20 cellular contexts compared by ENCODE assay signal in the genomic region with DNA sequence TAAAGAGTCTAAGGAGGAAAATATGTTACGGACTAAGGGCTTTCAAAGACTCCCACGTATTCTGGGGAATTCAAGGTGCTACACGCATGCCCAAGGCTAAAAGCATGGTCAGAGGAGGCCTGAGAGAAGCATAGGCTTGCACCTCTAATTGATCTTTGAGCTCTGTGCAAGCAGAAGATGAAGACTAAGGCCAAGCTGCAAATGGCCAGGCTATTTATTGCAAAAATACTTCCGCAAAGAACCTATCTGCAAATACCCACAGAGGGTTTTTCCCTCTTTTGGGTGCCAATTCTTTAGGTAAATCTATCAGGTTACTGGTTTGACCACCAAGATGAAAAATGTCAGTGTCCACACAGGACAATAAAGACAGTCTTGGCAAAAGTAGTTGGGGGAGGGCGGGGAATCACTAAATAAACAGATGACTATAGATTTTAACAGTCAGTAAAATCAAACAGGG.
DNase-seq lines count a peak whose midpoint lies in the region; ATAC-seq and TF ChIP-seq lines count a peak whose summit lies in the region.
"Had no signal": no experiment of that assay in that cellular context is flagged by ENCODE, and none has a peak within 500 bp of the region (broad histone marks: within the 10 kb centered on the region; RNA-seq: fewer than 3 reads in every experiment).

No MANE protein-coding gene starts in this region.

- peaks cover 91% of the 10 kb centered on the region for H3K79me2 ChIP-seq in smooth muscle cell (ENCODE audit: low read depth)

- WGBS in smooth muscle cell (ENCODE audit: low lambda C conversion rate) = 85% methylated on average over 5 of the region's 5 CpGs
- WGBS in spleen, 5 donors = 85 to 95% (median 92%) methylated on average over 5 of the region's 5 CpGs

- TF ChIP-seq POLR2A in spleen (IDR thresholded peaks at IDR 0.05) = no peak

- H3K27me3 ChIP-seq in smooth muscle cell (ENCODE audit: low read depth) = no peaks in the 10 kb centered on the region
- H3K27me3 ChIP-seq in spleen (replicated peaks in 1 of 7) = no peaks in the 10 kb centered on the region
- H3K27me3 ChIP-seq: tibial nerve had no signal

- intact Hi-C loops in spleen (cut with DNase I; ENCODE audit: low total_unique reads) = no loop called here

- H3K4me2 ChIP-seq in smooth muscle cell = peak overlapping the region; percentile 18
- H3K4me2 ChIP-seq: PC-9 had no signal

- H4K20me1 ChIP-seq in smooth muscle cell (ENCODE audit: low read depth) = peaks cover 75% of the 10 kb centered on the region

- H3K4me1 ChIP-seq in smooth muscle cell (ENCODE audit: low read depth) (no peaks in the 10 kb centered on the region), spleen (peaks cover 0 to 14% (median 2%) of the 10 kb centered on the region in 6 donors)

- H3K9me3 ChIP-seq in smooth muscle cell (replicated peaks; ENCODE audit: low read depth) (no peaks in the 10 kb centered on the region), spleen (peaks cover 0 to 8% (median 3%) of the 10 kb centered on the region in 8 donors)
- H3K9me3 ChIP-seq: tibial nerve had no signal

- DNase-seq in NCI-H748 (lab: John Stamatoyannopoulos, UW; ENCODE audit: unreplicated experiment) (peak; percentile 9), NCI-H748 treated with DMSO at 0.1 percent for 48 hours (lab: John Stamatoyannopoulos, UW) (no peak), NCI-H2196 (lab: John Stamatoyannopoulos, UW; ENCODE audit: unreplicated experiment) (peak; percentile 76), fibroblast of pulmonary artery (ENCODE audit: low read depth) (peak; percentile 17), smooth muscle cell (lab: John Stamatoyannopoulos, UW; ENCODE audit: unreplicated experiment) (no peak), ureter (ENCODE audit: low spot score) (no peak), spleen (no peak)
- DNase-seq: activated gamma-delta T cell treated with Interleukin-2 at 50 U/mL for 16 hours; anterior cingulate cortex; CD4-positive, alpha-beta memory T cell; erythroblast; head of caudate nucleus; KG1; NCI-H1417 treated with DMSO at 0.1 percent for 48 hours; NCI-H446 treated with DMSO at 0.1 percent for 48 hours; occipital lobe had no signal

- no peak for TF ChIP-seq CTCF in fibroblast of pulmonary artery (IDR thresholded peaks at IDR 0.05; ENCODE audit: low read length, missing control alignments)
- no peak for TF ChIP-seq CTCF in smooth muscle cell (IDR thresholded peaks at IDR 0.05; ENCODE audit: borderline replicate concordance, insufficient read depth, poor library complexity, severe bottlenecking)
- no peak for TF ChIP-seq CTCF in spleen (IDR thresholded peaks at IDR 0.05 in 8 of 11, conservative IDR thresholded peaks at IDR 0.05 in 3 of 11)

- H3K36me3 ChIP-seq in smooth muscle cell (ENCODE audit: low read depth) (peaks cover 3% of the 10 kb centered on the region), spleen (peaks cover 0 to 31% (median 0%) of the 10 kb centered on the region in 6 donors)

- no peak overlapping the region for H3K27ac ChIP-seq in smooth muscle cell (ENCODE audit: low read depth)
- H3K27ac ChIP-seq in spleen = no peak overlapping the region
- H3K27ac ChIP-seq: tibial nerve had no signal

- H3K4me3 ChIP-seq in fibroblast of pulmonary artery (replicated peaks; ENCODE audit: low read depth, low read length) = no peak overlapping the region
- H3K4me3 ChIP-seq in smooth muscle cell = no peak overlapping the region
- H3K4me3 ChIP-seq in spleen = no peak overlapping the region
- H3K4me3 ChIP-seq: PC-9, tibial nerve had no signal

- no peak overlapping the region for H3K9ac ChIP-seq in smooth muscle cell (ENCODE audit: low read depth)

- H2AFZ ChIP-seq in smooth muscle cell (ENCODE audit: low read depth) = no peak overlapping the region
- H2AFZ ChIP-seq: PC-9 had no signal

- ATAC-seq in HG03175 (IDR thresholded peaks at IDR 0.05; ENCODE audit: unreplicated experiment) = no peak
- ATAC-seq: stimulated activated effector memory CD8-positive, alpha-beta T cell treated with anti-CD3 and anti-CD28 coated beads, Interleukin-12 subunit alpha, Interleukin-12 subunit beta, amount 100 ng/mL, for 72 hours had no signal

- H3F3A ChIP-seq in smooth muscle cell (ENCODE audit: low read depth) = no peaks in the 10 kb centered on the region

Comparison
In these comparisons a context has a peak if more than half of its experiments do, and no peak if none do; other contexts are left out.
1. DNase-seq: peak in NCI-H748 (single experiment), NCI-H2196 (single experiment) and fibroblast of pulmonary artery (single experiment); none in NCI-H748 treated with DMSO at 0.1 percent for 48 hours (single experiment), smooth muscle cell (single experiment), ureter (single experiment) and spleen (single experiment).